ENCODE assay signal across 9 cellular contexts in the genomic region with DNA sequence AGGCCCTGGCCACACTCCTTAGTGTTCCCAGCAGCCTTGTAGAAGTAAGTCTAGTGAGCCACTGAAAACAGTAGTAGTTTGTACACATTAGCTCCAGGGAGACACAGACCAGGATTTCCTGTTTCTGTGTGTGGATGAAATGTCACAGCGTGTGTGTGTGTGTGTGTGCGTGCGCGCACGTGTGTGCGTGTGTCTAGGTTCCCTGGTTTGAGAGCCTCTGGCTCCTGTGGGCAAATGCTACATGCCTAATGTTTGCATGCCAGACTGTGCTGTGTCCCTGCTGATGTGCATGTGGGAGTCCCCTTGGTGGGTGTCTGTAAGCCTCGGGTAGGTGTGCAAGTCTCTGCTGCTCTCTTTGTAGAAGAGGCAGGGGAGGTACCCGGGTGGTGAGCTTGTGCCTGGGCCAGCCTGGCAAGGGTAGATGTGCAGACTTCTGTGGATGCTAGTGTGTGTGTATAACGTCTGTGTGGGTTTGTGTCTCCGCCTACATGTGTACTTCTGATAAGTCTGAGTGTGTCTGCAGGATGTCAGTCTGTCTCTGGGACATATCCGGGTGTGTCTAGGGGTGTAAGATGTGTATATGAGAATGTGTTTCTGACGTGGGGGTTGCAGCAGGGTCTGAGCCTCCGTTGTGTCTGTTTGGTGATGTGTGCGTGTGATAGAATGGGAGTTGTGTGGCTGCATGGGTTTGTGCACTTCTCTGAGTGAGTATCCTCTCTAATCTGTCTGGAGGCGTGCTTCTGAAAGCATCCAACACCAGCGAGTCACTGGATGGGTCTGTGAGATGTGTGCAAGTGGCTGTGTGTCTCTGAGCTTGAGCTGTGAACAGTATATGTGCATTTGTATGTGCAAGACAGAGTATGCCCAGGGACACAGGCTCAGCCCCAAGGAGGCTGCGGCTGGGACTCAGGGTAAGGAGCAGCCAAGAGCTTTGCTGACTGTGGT. TPM values are rescaled to one million over a fixed set of nuclear protein-coding genes. Genes with fewer than 3 reads are reported as not detected.
DNase-seq lines count a peak whose midpoint lies in the region; ATAC-seq and TF ChIP-seq lines count a peak whose summit lies in the region.
"Had no signal": no experiment of that assay in that cellular context is flagged by ENCODE, and none has a peak within 500 bp of the region (broad histone marks: within the 10 kb centered on the region; RNA-seq: fewer than 3 reads in every experiment).

No MANE protein-coding gene starts in this region.

- intact Hi-C loops in dendritic cell treated with granulocyte-macrophage colony-stimulating factor and Interleukin-4, amounts not matched to agents 40 ng/mL and 50 ng/mL, for 4 days (cut with micrococcal nuclease): no loop called here

- H3K27me3 Mint-ChIP-seq in dendritic cell treated with granulocyte-macrophage colony-stimulating factor and Interleukin-4, amounts not matched to agents 40 ng/mL and 50 ng/mL, for 4 days: no peaks in the 10 kb centered on the region
- H3K27me3 Mint-ChIP-seq in neural crest cell (ENCODE audit: low read depth): peaks cover under 1% of the 10 kb centered on the region
- H3K27me3 Mint-ChIP-seq: memory B cell had no signal

- peak; percentile 65 for DNase-seq in ELR (ENCODE audit: low read depth)
- DNase-seq in neural crest cell (ENCODE audit: low read depth, low spot score): no peak
- DNase-seq in NAMALWA (ENCODE audit: low spot score): no peak
- no peak for DNase-seq in AG20443 (ENCODE audit: low spot score)

- H3K27ac Mint-ChIP-seq in dendritic cell treated with granulocyte-macrophage colony-stimulating factor and Interleukin-4, amounts not matched to agents 40 ng/mL and 50 ng/mL, for 4 days: peak overlapping the region; percentile 52
- no peak overlapping the region for H3K27ac Mint-ChIP-seq in neural crest cell (ENCODE audit: unreplicated experiment)
- H3K27ac Mint-ChIP-seq: memory B cell had no signal

- peaks cover 83% of the 10 kb centered on the region for H3K4me1 Mint-ChIP-seq in dendritic cell treated with granulocyte-macrophage colony-stimulating factor and Interleukin-4, amounts not matched to agents 40 ng/mL and 50 ng/mL, for 4 days (ENCODE audit: low read depth)
- H3K4me1 Mint-ChIP-seq in neural crest cell: peaks cover 54% of the 10 kb centered on the region

- ATAC-seq in SK-N-SH treated with all-trans-retinoic acid at 6 μM for 48 hours (peak; percentile 18; the same call in 2 of the 3 replicates), HG03025 (IDR thresholded peaks at IDR 0.05; ENCODE audit: low FRiP score, unreplicated experiment) (no peak), HG02870 (IDR thresholded peaks at IDR 0.05; ENCODE audit: unreplicated experiment) (no peak)

- no peak for TF ChIP-seq CTCF in neural crest cell (conservative IDR thresholded peaks at IDR 0.05)

- H3K36me3 Mint-ChIP-seq in dendritic cell treated with granulocyte-macrophage colony-stimulating factor and Interleukin-4, amounts not matched to agents 40 ng/mL and 50 ng/mL, for 4 days (ENCODE audit: low read depth): peaks cover 74% of the 10 kb centered on the region
- H3K36me3 Mint-ChIP-seq in neural crest cell (ENCODE audit: low read depth): no peaks in the 10 kb centered on the region

- H3K9me3 Mint-ChIP-seq in dendritic cell treated with granulocyte-macrophage colony-stimulating factor and Interleukin-4, amounts not matched to agents 40 ng/mL and 50 ng/mL, for 4 days: no peaks in the 10 kb centered on the region
- H3K9me3 Mint-ChIP-seq in neural crest cell: no peaks in the 10 kb centered on the region
- H3K9me3 Mint-ChIP-seq: memory B cell had no signal

- H3K4me3 Mint-ChIP-seq in dendritic cell treated with granulocyte-macrophage colony-stimulating factor and Interleukin-4, amounts not matched to agents 40 ng/mL and 50 ng/mL, for 4 days: no peak overlapping the region
- peak overlapping the region; percentile 16 for H3K4me3 Mint-ChIP-seq in neural crest cell
- H3K4me3 Mint-ChIP-seq: memory B cell had no signal

TF ChIP-seq in SK-N-SH treated with all-trans-retinoic acid at 6 μM for 48 hours, 23 proteins besides CTCF, POLR2A, EP300 and RAD21:
- TF ChIP-seq SNAI2 (CRISPR knock-in tag; IDR thresholded peaks at IDR 0.05) (no peak), ZNF8 (CRISPR knock-in tag; IDR thresholded peaks at IDR 0.05) (no peak), CSRNP3 (CRISPR knock-in tag; IDR thresholded peaks at IDR 0.05) (no peak), ZFP30 (CRISPR knock-in tag; IDR thresholded peaks at IDR 0.05) (no peak), ZNF70 (CRISPR knock-in tag; IDR thresholded peaks at IDR 0.05) (no peak), RARB (CRISPR knock-in tag; IDR thresholded peaks at IDR 0.05) (no peak)
- TF ChIP-seq, protein P1, sequence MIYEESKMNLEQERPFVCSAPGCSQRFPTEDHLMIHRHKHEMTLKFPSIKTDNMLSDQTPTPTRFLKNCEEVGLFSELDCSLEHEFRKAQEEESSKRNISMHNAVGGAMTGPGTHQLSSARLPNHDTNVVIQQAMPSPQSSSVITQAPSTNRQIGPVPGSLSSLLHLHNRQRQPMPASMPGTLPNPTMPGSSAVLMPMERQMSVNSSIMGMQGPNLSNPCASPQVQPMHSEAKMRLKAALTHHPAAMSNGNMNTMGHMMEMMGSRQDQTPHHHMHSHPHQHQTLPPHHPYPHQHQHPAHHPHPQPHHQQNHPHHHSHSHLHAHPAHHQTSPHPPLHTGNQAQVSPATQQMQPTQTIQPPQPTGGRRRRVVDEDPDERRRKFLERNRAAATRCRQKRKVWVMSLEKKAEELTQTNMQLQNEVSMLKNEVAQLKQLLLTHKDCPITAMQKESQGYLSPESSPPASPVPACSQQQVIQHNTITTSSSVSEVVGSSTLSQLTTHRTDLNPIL (CRISPR knock-in tag; IDR thresholded peaks at IDR 0.05; ENCODE audit: low read depth): no peak
- TF ChIP-seq, protein P2, sequence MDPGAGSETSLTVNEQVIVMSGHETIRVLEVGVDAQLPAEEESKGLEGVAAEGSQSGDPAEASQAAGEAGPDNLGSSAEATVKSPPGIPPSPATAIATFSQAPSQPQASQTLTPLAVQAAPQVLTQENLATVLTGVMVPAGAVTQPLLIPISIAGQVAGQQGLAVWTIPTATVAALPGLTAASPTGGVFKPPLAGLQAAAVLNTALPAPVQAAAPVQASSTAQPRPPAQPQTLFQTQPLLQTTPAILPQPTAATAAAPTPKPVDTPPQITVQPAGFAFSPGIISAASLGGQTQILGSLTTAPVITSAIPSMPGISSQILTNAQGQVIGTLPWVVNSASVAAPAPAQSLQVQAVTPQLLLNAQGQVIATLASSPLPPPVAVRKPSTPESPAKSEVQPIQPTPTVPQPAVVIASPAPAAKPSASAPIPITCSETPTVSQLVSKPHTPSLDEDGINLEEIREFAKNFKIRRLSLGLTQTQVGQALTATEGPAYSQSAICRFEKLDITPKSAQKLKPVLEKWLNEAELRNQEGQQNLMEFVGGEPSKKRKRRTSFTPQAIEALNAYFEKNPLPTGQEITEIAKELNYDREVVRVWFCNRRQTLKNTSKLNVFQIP (CRISPR knock-in tag; IDR thresholded peaks at IDR 0.05; ENCODE audit: borderline replicate concordance, low read depth): no peak

RNA-seq across cellular contexts. Expression of gene TLDC2, which starts 19.0 kb away (rescaled TPM):
- total RNA-seq in neural crest cell: not detected in 2 replicates
